In the genomic region with DNA sequence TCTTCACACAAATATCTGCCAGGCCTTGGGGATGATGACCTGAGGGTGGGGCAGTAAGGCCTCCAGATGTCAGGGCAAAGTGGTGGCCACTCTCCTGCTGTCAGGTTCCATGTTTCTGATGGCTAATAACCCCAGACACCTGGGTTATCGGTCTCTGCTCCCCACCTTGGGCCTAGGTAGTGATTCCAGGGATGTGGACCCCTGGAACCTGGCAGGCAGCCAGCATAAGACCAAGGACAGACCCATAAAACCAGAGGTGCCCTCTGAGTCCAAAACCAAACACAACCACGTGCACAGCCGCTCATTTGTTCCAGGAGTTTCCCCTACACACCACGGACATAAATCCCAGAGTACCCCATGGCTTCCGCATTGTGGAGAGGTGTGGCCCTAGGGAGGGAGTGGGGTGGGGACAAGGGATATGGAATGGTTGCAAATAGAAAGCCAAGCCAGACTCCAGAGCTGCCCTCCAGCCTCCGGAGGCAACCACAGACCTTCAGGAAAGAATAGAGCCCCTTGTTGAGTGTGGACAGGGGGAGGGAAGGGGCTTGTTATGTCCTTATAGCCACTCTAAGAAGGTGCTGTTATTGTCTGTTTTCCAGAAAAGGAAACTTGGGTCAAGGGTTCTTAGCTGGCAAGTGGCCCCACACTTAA, we compare ENCODE assay signal across 1 cellular context.
TF ChIP-seq lines count a peak whose summit lies in the region.

No MANE protein-coding gene starts in this region.

TF ChIP-seq in K562, 482 proteins besides CTCF, POLR2A, EP300 and RAD21:
- TF ChIP-seq NFIC (IDR thresholded peaks at IDR 0.05), result peak; percentile 73
- no peak for TF ChIP-seq ZNF316 (IDR thresholded peaks at IDR 0.05)
